21 cellular contexts compared by ENCODE assay signal in the genomic region with DNA sequence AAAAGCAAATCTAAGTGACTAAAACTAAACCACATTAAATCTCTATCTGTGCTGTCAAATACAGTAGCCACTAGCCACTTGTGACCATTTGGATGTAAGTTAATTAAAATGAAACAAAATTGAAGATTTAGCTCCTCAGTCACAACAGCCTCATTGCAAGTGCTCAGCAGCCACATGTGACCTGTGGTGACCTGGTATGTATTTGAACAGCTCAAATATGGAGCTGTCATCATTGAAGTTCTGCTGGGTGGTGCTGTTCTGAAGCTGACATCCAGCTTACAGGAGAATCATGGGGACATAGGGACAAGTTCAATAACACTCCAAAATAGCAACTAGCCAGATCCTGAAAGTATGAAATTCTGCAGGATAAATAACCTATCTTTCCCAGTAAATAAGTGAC.
"Had no signal": no experiment of that assay in that cellular context is flagged by ENCODE, and none has a peak within 500 bp of the region (broad histone marks: within the 10 kb centered on the region; RNA-seq: fewer than 3 reads in every experiment).

No MANE protein-coding gene starts in this region.

- H3K27me3 Mint-ChIP-seq: naive B cell; stimulated activated naive B cell treated with anti-CD40 and anti-IgM and Interleukin-4, amounts not matched to agents 10 μg/mL and 1 μg/mL and 100 μg/mL, for 72 hours; stimulated activated naive CD8-positive, alpha-beta T cell treated with anti-CD3 and anti-CD28 coated beads, Interleukin-15, Interleukin-2, amounts not matched to agents 100 ng/mL and 50 ng/mL, for 24 hours had no signal

- H3K36me3 Mint-ChIP-seq: mesothelial cell of epicardium; naive B cell; neural progenitor cell; stimulated activated naive B cell treated with anti-CD40 and anti-IgM and Interleukin-4, amounts not matched to agents 10 μg/mL and 1 μg/mL and 100 μg/mL, for 72 hours had no signal

- DNase-seq: dorsolateral prefrontal cortex; effector CD4-positive, alpha-beta T cell; hypothalamus; mesenchymal stem cell; naive B cell; stimulated activated CD4-positive, alpha-beta T cell treated with anti-CD3 and anti-CD28 coated beads, Interleukin-4, amount 100 ng/mL, for 4 hours; stimulated activated naive B cell treated with anti-CD40 and anti-IgM and Interleukin-4, amounts not matched to agents 10 μg/mL and 1 μg/mL and 100 μg/mL, for 72 hours; transverse colon had no signal

- H3K9me3 Mint-ChIP-seq: mesothelial cell of epicardium; naive B cell; nephron; neural progenitor cell; stimulated activated naive B cell treated with anti-CD40 and anti-IgM and Interleukin-4, amounts not matched to agents 10 μg/mL and 1 μg/mL and 100 μg/mL, for 72 hours; stimulated activated naive CD8-positive, alpha-beta T cell treated with anti-CD3 and anti-CD28 coated beads, Interleukin-15, Interleukin-2, amounts not matched to agents 100 ng/mL and 50 ng/mL, for 24 hours had no signal

- H3K4me3 ChIP-seq: dorsolateral prefrontal cortex, lung, mucosa of descending colon, neural progenitor cell, prostate gland, right atrium auricular region, skin epidermis, spleen, thoracic aorta, transverse colon, vagina had no signal

- H3K27me3 ChIP-seq: dorsolateral prefrontal cortex, neural progenitor cell, right atrium auricular region, spleen, transverse colon, vagina had no signal

- H3K27ac ChIP-seq: dorsolateral prefrontal cortex, neural progenitor cell, prostate gland, right atrium auricular region, skin epidermis, spleen, thoracic aorta, transverse colon, vagina had no signal

- H3K9me3 ChIP-seq: mucosa of descending colon, prostate gland, right atrium auricular region, spleen, thoracic aorta, transverse colon, vagina had no signal

- H3K4me1 Mint-ChIP-seq: mesothelial cell of epicardium, nephron, neural progenitor cell had no signal

- H3K36me3 ChIP-seq: neural progenitor cell, prostate gland, right atrium auricular region, spleen, thoracic aorta, vagina had no signal

- H3K27ac Mint-ChIP-seq: mesothelial cell of epicardium; nephron; neural progenitor cell; stimulated activated naive B cell treated with anti-CD40 and anti-IgM and Interleukin-4, amounts not matched to agents 10 μg/mL and 1 μg/mL and 100 μg/mL, for 72 hours; stimulated activated naive CD8-positive, alpha-beta T cell treated with anti-CD3 and anti-CD28 coated beads, Interleukin-15, Interleukin-2, amounts not matched to agents 100 ng/mL and 50 ng/mL, for 24 hours had no signal

- ATAC-seq: left lobe of liver; mucosa of descending colon; stimulated activated naive B cell treated with anti-CD40 and anti-IgM and Interleukin-4, amounts not matched to agents 10 μg/mL and 1 μg/mL and 100 μg/mL, for 72 hours had no signal

- H3K4me3 Mint-ChIP-seq: mesothelial cell of epicardium; nephron; neural progenitor cell; stimulated activated naive B cell treated with anti-CD40 and anti-IgM and Interleukin-4, amounts not matched to agents 10 μg/mL and 1 μg/mL and 100 μg/mL, for 72 hours; stimulated activated naive CD8-positive, alpha-beta T cell treated with anti-CD3 and anti-CD28 coated beads, Interleukin-15, Interleukin-2, amounts not matched to agents 100 ng/mL and 50 ng/mL, for 24 hours had no signal

- H3K4me1 ChIP-seq: neural progenitor cell, prostate gland, right atrium auricular region, transverse colon, vagina had no signal

- H3K9ac ChIP-seq: neural progenitor cell had no signal
